In genomic region chr2:46148369-46148736, GRCh38 we compare ENCODE assay signal across 14 cellular contexts.
DNase-seq lines count a peak whose midpoint lies in the region; ATAC-seq and TF ChIP-seq lines count a peak whose summit lies in the region.
"Had no signal": no experiment of that assay in that cellular context is flagged by ENCODE, and none has a peak within 500 bp of the region (broad histone marks: within the 10 kb centered on the region; RNA-seq: fewer than 3 reads in every experiment).

No MANE protein-coding gene starts in this region.

- peaks cover 35% of the 10 kb centered on the region for H3K36me3 ChIP-seq in KOPT-K1 (ENCODE audit: insufficient read depth, low read length)

- POLR2A ChIA-PET in CD4-positive, alpha-beta T cell (lab: Charles Lee) = no interaction called here

- no peaks in the 10 kb centered on the region for H3K9me3 ChIP-seq in KOPT-K1 (ENCODE audit: insufficient read depth, low read length, poor library complexity, severe bottlenecking)
- H3K9me3 ChIP-seq in CD4-positive, alpha-beta T cell (ENCODE audit: control insufficient read depth, low read length) = no peaks in the 10 kb centered on the region
- H3K9me3 ChIP-seq: BLaER1 treated with 17β-estradiol and CSF1 and Interleukin-3, amounts not matched to agents 10 nM and 100 nM had no signal

- no peak overlapping the region for H3K27ac Mint-ChIP-seq in CD4-positive, alpha-beta T cell
- H3K27ac Mint-ChIP-seq: CD4-positive, CD25-positive, alpha-beta regulatory T cell had no signal

- CTCF ChIA-PET in CD4-positive, alpha-beta T cell (lab: Charles Lee) = no interaction called here

- peaks cover 19% of the 10 kb centered on the region for H3K36me3 Mint-ChIP-seq in CD4-positive, alpha-beta T cell (ENCODE audit: low read depth)

- no peak for ATAC-seq in CD4-positive, alpha-beta T cell (ENCODE audit: poor library complexity)

- H3K4me3 Mint-ChIP-seq in CD4-positive, alpha-beta T cell = no peak overlapping the region
- H3K4me3 Mint-ChIP-seq: CD4-positive, CD25-positive, alpha-beta regulatory T cell had no signal

- peak; percentile 42 for DNase-seq in activated effector memory CD4-positive, alpha-beta T cell treated with anti-CD3 and anti-CD28 coated beads, Interleukin-2, amount 50 U/mL, for 16 hours
- no peak for DNase-seq in activated effector memory CD4-positive, alpha-beta T cell treated with Interleukin-2 at 50 U/mL for 16 hours
- DNase-seq in foreskin melanocyte (peak; percentile 10), NCI-H2171 treated with DMSO at 0.1 percent for 48 hours (lab: John Stamatoyannopoulos, UW) (no peak), cerebellum (ENCODE audit: low spot score) (no peak)
- DNase-seq in CD4-positive, alpha-beta T cell = no peak
- DNase-seq: ACHN; Calu3; CD4-positive, CD25-positive, alpha-beta regulatory T cell; DMS 273 treated with DMSO at 0.1 percent for 48 hours; GM23248 had no signal

- intact Hi-C loops in CD4-positive, alpha-beta T cell (cut with DNase I, micrococcal nuclease) = no loop called here

- no peaks in the 10 kb centered on the region for H3K4me1 Mint-ChIP-seq in CD4-positive, alpha-beta T cell (ENCODE audit: low read depth)

- H3K9me3 Mint-ChIP-seq in CD4-positive, alpha-beta T cell = no peaks in the 10 kb centered on the region
- H3K9me3 Mint-ChIP-seq: CD4-positive, CD25-positive, alpha-beta regulatory T cell had no signal

- H3K27me3 Mint-ChIP-seq in CD4-positive, alpha-beta T cell = no peaks in the 10 kb centered on the region

- no peak for TF ChIP-seq CTCF in CD4-positive, alpha-beta T cell (IDR thresholded peaks at IDR 0.05)

- no peaks in the 10 kb centered on the region for H3K27me3 ChIP-seq in CD4-positive, alpha-beta T cell (ENCODE audit: control insufficient read depth, insufficient read depth, low read length)
- H3K27me3 ChIP-seq: BLaER1 treated with 17β-estradiol and CSF1 and Interleukin-3, amounts not matched to agents 10 nM and 100 nM had no signal

- H3K27ac ChIP-seq in KOPT-K1 (ENCODE audit: low read depth, low read length, poor library complexity, severe bottlenecking) = peak overlapping the region; percentile 95
- H3K27ac ChIP-seq in CD4-positive, alpha-beta T cell (ENCODE audit: low read depth, low read length) = no peak overlapping the region
- H3K27ac ChIP-seq: BLaER1 treated with 17β-estradiol and CSF1 and Interleukin-3, amounts not matched to agents 10 nM and 100 nM; GM23248; HL-60 had no signal

Comparison
In these comparisons a context has a peak if more than half of its experiments do, and no peak if none do; other contexts are left out.
1. DNase-seq: peak in activated effector memory CD4-positive, alpha-beta T cell treated with anti-CD3 and anti-CD28 coated beads, Interleukin-2, amount 50 U/mL, for 16 hours (single experiment) and foreskin melanocyte (single experiment); none in activated effector memory CD4-positive, alpha-beta T cell treated with Interleukin-2 at 50 U/mL for 16 hours (single experiment), CD4-positive, alpha-beta T cell (0 of 10), NCI-H2171 treated with DMSO at 0.1 percent for 48 hours (single experiment) and cerebellum (single experiment).